ENCODE assay signal across 9 cellular contexts in genomic region chr1:76925825-76926224, GRCh38.
"Had no signal": no experiment of that assay in that cellular context is flagged by ENCODE, and none has a peak within 500 bp of the region (broad histone marks: within the 10 kb centered on the region; RNA-seq: fewer than 3 reads in every experiment).

No MANE protein-coding gene starts in this region.

- H3K4me3 Mint-ChIP-seq: H9 had no signal

- H2AFZ ChIP-seq: GM23248 had no signal

- H3K27ac ChIP-seq: GM23248, HL-60 had no signal

- DNase-seq: GM23248, GOT3, H9, HCEC 1CT, IMR-90, KG1 had no signal

- ATAC-seq: K562 had no signal

- FAIRE-seq: H54, K562 had no signal

- H3K4me3 ChIP-seq: GM23248, K562 had no signal

- H3K9ac ChIP-seq: GM23248 had no signal
